In genomic region chr7:99029481-99030144, GRCh38 we compare ENCODE assay signal across 1 cellular context.
TF ChIP-seq lines count a peak whose summit lies in the region.

No MANE protein-coding gene starts in this region.

TF ChIP-seq in IMR-90, 13 proteins besides CTCF, POLR2A, EP300 and RAD21 (continued from another document):
- TF ChIP-seq ELK1 (IDR thresholded peaks at IDR 0.05; ENCODE audit: borderline replicate concordance, low read depth, low read length) (no peak), BHLHE40 (IDR thresholded peaks at IDR 0.05; ENCODE audit: low read depth, low read length) (no peak), RFX5 (IDR thresholded peaks at IDR 0.05; ENCODE audit: low read depth, low read length) (no peak)
